Comparison of ENCODE assay signal across 15 cellular contexts in genomic region chr4:113975578-113975977, GRCh38. TPM values are rescaled to one million over a fixed set of nuclear protein-coding genes. Genes with fewer than 3 reads are reported as not detected.
A peak's percentile ranks its signal among the peaks of the same experiment; 100 is the strongest.
DNase-seq lines count a peak whose midpoint lies in the region; ATAC-seq, FAIRE-seq and TF ChIP-seq lines count a peak whose summit lies in the region.
"Had no signal": no experiment of that assay in that cellular context is flagged by ENCODE, and none has a peak within 500 bp of the region (broad histone marks: within the 10 kb centered on the region; RNA-seq: fewer than 3 reads in every experiment).

No MANE protein-coding gene starts in this region.

- DNase-seq in HFF-Myc (ENCODE audit: extremely low read depth, low read depth) (no peak), K562 (ENCODE audit: extremely low read depth in 1 of 4, low spot score in 3 of 4) (no peak), fibroblast of villous mesenchyme (ENCODE audit: low read depth) (no peak), stomach (no peak), retina (no peak), GM12891 (ENCODE audit: insufficient read length, low spot score) (no peak)
- DNase-seq: activated T-cell treated with anti-CD3 and anti-CD28 coated beads for 4 hours, NCI-H1930, NCI-H82, nucleus accumbens, spleen had no signal

- H3K27me3 ChIP-seq in K562 (ENCODE audit: control insufficient read depth in 2 of 2, insufficient read depth in 2 of 2, low read length in 2 of 2) (no peaks in the 10 kb centered on the region), stomach (no peaks in the 10 kb centered on the region)

- ATAC-seq in K562 (no peak), GM21737 (IDR thresholded peaks at IDR 0.05; ENCODE audit: unreplicated experiment) (no peak)
- ATAC-seq: esophagus mucosa had no signal

- no TSS peak for BruUV-seq in K562 (replicated peaks; lab: Mats Ljungman, UMichigan)

- H3K9me3 ChIP-seq in K562 (replicated peaks; ENCODE audit: control insufficient read depth, insufficient read depth, low read depth, low read length), result no peaks in the 10 kb centered on the region; the same call in 1 of the 2 replicates
- H3K9me3 ChIP-seq in stomach, result peaks cover 0 to 6% (median 0%) of the 10 kb centered on the region in 4 donors

- TF ChIP-seq EP300 in K562 (IDR thresholded peaks at IDR 0.05; ENCODE audit: low read length) (no peak), stomach (IDR thresholded peaks at IDR 0.05) (no peak)

- H3K4me1 ChIP-seq in K562 (replicated peaks in 1 of 2; ENCODE audit: control insufficient read depth in 2 of 2, insufficient read depth in 2 of 2, low read length in 2 of 2), result no peaks in the 10 kb centered on the region
- peaks cover 5 to 44% (median 27%) of the 10 kb centered on the region in 4 donors for H3K4me1 ChIP-seq in stomach

- H3K79me2 ChIP-seq in K562 (ENCODE audit: control insufficient read depth, insufficient read depth, low read length), result no peaks in the 10 kb centered on the region

- CTCF ChIA-PET in K562 (lab: Yijun Ruan, JAX; ENCODE audit: low intra/inter-chr PET ratio), result no interaction called here

- TF ChIP-seq POLR2A in K562 (conservative IDR thresholded peaks at IDR 0.05) (no peak), stomach (IDR thresholded peaks at IDR 0.05) (no peak), GM12891 (IDR thresholded peaks at IDR 0.05; ENCODE audit: low read depth, low read length) (no peak)

- FAIRE-seq in K562 (lab: Jason Lieb, UNC) (no peak), GM12891 (lab: Jason Lieb, UNC) (no peak)
- FAIRE-seq: GM12892 had no signal

- intact Hi-C loops in K562 (cut with micrococcal nuclease) (no loop called here), stomach (cut with DNase I; ENCODE audit: low total_unique reads) (no loop called here)

- H3K4me3 ChIP-seq in HFF-Myc (replicated peaks; ENCODE audit: low read depth, low read length) (peak overlapping the region; percentile 92), K562 (no peak overlapping the region), fibroblast of villous mesenchyme (ENCODE audit: low read depth, low read length) (peak overlapping the region; percentile 87), stomach (peak overlapping the region in 3 of 4 donors; percentile 2 to 63 (median 55))
- H3K4me3 ChIP-seq: spleen had no signal

- POLR2A ChIA-PET in K562 (lab: Yijun Ruan, JAX), result no interaction called here

- TF ChIP-seq CTCF in HFF-Myc (IDR thresholded peaks at IDR 0.05; ENCODE audit: low read depth, low read length, missing control alignments) (no peak), K562 (IDR thresholded peaks at IDR 0.05 in 2 of 3, conservative IDR thresholded peaks at IDR 0.05 in 1 of 3; ENCODE audit: insufficient read depth in 2 of 3, low read depth in 1 of 3, low read length in 3 of 3) (no peak), fibroblast of villous mesenchyme (IDR thresholded peaks at IDR 0.05; ENCODE audit: insufficient read depth, low read depth, low read length) (no peak), stomach (IDR thresholded peaks at IDR 0.05) (no peak)

- no peak overlapping the region for H3K9ac ChIP-seq in K562 (ENCODE audit: insufficient read depth in 1 of 2, low read depth in 2 of 2, low read length in 2 of 2)

- no peak for TF ChIP-seq RAD21 in K562 (CRISPR knock-in tag; conservative IDR thresholded peaks at IDR 0.05 in 1 of 2, IDR thresholded peaks at IDR 0.05 in 1 of 2)

- H3K36me3 ChIP-seq in K562 (ENCODE audit: control insufficient read depth, insufficient read depth, low read length) (no peaks in the 10 kb centered on the region), stomach (no peaks in the 10 kb centered on the region)
- H3K36me3 ChIP-seq: spleen had no signal

- H3K9me1 ChIP-seq in K562 (ENCODE audit: control insufficient read depth, insufficient read depth, low read length), result no peaks in the 10 kb centered on the region

- WGBS in K562 (ENCODE audit: insufficient coverage, low coverage, missing lambda C conversion rate), result 0% methylated on average over 2 of the region's 2 CpGs
- 64 to 83% (median 76%) methylated on average over 2 of the region's 2 CpGs for WGBS in stomach, 5 donors

- in situ Hi-C loops in K562 (cut with MboI), result no loop called here

- H4K20me1 ChIP-seq in K562 (replicated peaks; ENCODE audit: control insufficient read depth, insufficient read depth, low read length), result no peaks in the 10 kb centered on the region

- H2AFZ ChIP-seq in K562 (ENCODE audit: low read depth, low read length), result no peak overlapping the region

- no peak overlapping the region for H3K27ac ChIP-seq in K562 (ENCODE audit: extremely low read depth, low read depth, low read length)
- no peak overlapping the region for H3K27ac ChIP-seq in stomach
- H3K27ac ChIP-seq: RWPE1, spleen had no signal

- H3K4me2 ChIP-seq in K562 (ENCODE audit: insufficient read depth, low read length), result no peak overlapping the region

TF ChIP-seq in K562, 482 proteins besides CTCF, POLR2A, EP300 and RAD21:
- TF ChIP-seq, protein P1, sequence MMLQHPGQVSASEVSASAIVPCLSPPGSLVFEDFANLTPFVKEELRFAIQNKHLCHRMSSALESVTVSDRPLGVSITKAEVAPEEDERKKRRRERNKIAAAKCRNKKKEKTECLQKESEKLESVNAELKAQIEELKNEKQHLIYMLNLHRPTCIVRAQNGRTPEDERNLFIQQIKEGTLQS (IDR thresholded peaks at IDR 0.05), result peak; percentile 30; the same call in 1 of the 2 replicates
- TF ChIP-seq, protein P1 (CRISPR knock-in tag; conservative IDR thresholded peaks at IDR 0.05), result no peak
- no peak for TF ChIP-seq ZNF589 (CRISPR knock-in tag; IDR thresholded peaks at IDR 0.05; ENCODE audit: low read depth)

TF ChIP-seq in GM12891, 5 proteins besides CTCF, POLR2A, EP300 and RAD21:
- no peak for TF ChIP-seq PAX5 (IDR thresholded peaks at IDR 0.05; ENCODE audit: insufficient read depth, low read length, severe bottlenecking)
- TF ChIP-seq POLR2AphosphoS5 (IDR thresholded peaks at IDR 0.05; ENCODE audit: low read depth, low read length), result no peak
- TF ChIP-seq SPI1 (IDR thresholded peaks at IDR 0.05; ENCODE audit: low read depth, low read length), result no peak
- TF ChIP-seq POU2F2 (IDR thresholded peaks at IDR 0.05; ENCODE audit: low read depth, low read length), result no peak
- TF ChIP-seq TAF1 (IDR thresholded peaks at IDR 0.05; ENCODE audit: low read depth, low read length), result no peak

RNA-seq across cellular contexts. Expression of gene ARSJ, which starts 3.9 kb away (rescaled TPM):
- total RNA-seq in K562 (2011; cell fraction: chromatin; rRNA removed; ENCODE audit: low replicate concordance), result not detected in 2 replicates
- not detected in 2 replicates for total RNA-seq in K562 (2011; cell fraction: nucleolus; rRNA removed)
- not detected in 2 replicates for total RNA-seq in K562 (2011; cell fraction: nucleoplasm; rRNA removed)
- total RNA-seq in K562 (2014; rRNA removed) (not detected in 2 replicates), K562 (2014; rRNA removed; fragmentation: Illumina TruSeq; extraction: Trizol) (not detected in 2 replicates), K562 (2015; rRNA removed; fragmentation: Illumina TruSeq; extraction: Trizol) (not detected in 2 replicates), K562 (2021) (not detected in 2 replicates), fibroblast of villous mesenchyme (49.3 and 69.5 TPM in 2 replicates), stomach (10 to 100 TPM in 1 of 5 donors, 1 to 10 TPM in 4; 4.1 to 23.3 (median 8.5) TPM)
- polyA plus RNA-seq in K562 (2011; rRNA removed) (not detected in 2 replicates), K562 (2014; fragmentation: Illumina TruSeq; extraction: Trizol) (not detected in 2 replicates), K562 (2014; fragmentation: Nextera tagmentation; extraction: Ambion mirVana) (not detected), K562 (2014; rRNA removed) (not detected in 2 replicates), stomach (1 to 10 TPM in 2 of 3 donors, under 1 TPM in 1; 0.92 to 1.9 (median 1.1) TPM)
- not detected in 2 replicates for polyA plus RNA-seq in K562 (2011; cell fraction: cytosol; rRNA removed)
- polyA plus RNA-seq in K562 (2011; cell fraction: nucleus; rRNA removed), result not detected in 2 replicates
- polyA plus RNA-seq in K562 (2012), result not detected in 2 replicates
- polyA minus RNA-seq in K562 (2011; rRNA and poly(A)+ RNA removed), result not detected in 2 replicates
- polyA minus RNA-seq in K562 (2011; cell fraction: cytosol; rRNA and poly(A)+ RNA removed), result not detected in 2 replicates
- not detected in 2 replicates for polyA minus RNA-seq in K562 (2011; cell fraction: nucleus; rRNA and poly(A)+ RNA removed)
- not detected for polyA plus RNA-seq in GM12891 (2012; ENCODE audit: low read depth, missing spikeins)

Comparison
In these comparisons a context has a peak if more than half of its experiments do, and no peak if none do; other contexts are left out.
1. RNA of gene ARSJ, which starts 3.9 kb away (total RNA-seq): 49.3 to 69.5 TPM in fibroblast of villous mesenchyme and 4.1 to 23.3 TPM in stomach; not detected in K562; every median in the first group is over 4 times any median in the second.